Comparison of ENCODE assay signal across 21 cellular contexts in genomic region chr6:168992696-168993185, GRCh38.
"Had no signal": no experiment of that assay in that cellular context is flagged by ENCODE, and none has a peak within 500 bp of the region (broad histone marks: within the 10 kb centered on the region; RNA-seq: fewer than 3 reads in every experiment).

No MANE protein-coding gene starts in this region.

- DNase-seq: activated CD4-positive, alpha-beta memory T cell treated with anti-CD3 and anti-CD28 coated beads for 36 hours; activated CD4-positive, alpha-beta T cell treated with anti-CD3 and anti-CD28 coated beads for 48 hours; activated effector memory CD4-positive, alpha-beta T cell treated with anti-CD3 and anti-CD28 coated beads, Interleukin-2, amount 50 U/mL, for 16 hours; activated naive CD4-positive, alpha-beta T cell treated with anti-CD3 and anti-CD28 coated beads, Interleukin-2, amount 10 ng/mL, durations not matched to agents 7 days and 5 days; amygdala; cerebellar nuclear complex; esophagus squamous epithelium; heart right ventricle; islet precursor cell; left cardiac atrium; mesenchymal stem cell; mucosa of descending colon; stimulated activated CD4-positive, alpha-beta T cell treated with anti-CD3 and anti-CD28 coated beads, Interleukin-4, amount 100 ng/mL, for 4 hours; stimulated activated naive CD8-positive, alpha-beta T cell treated with anti-CD3 and anti-CD28 coated beads, Interleukin-15, amount 100 ng/mL, for 72 hours; T1000; tibial artery had no signal

- H3K36me3 Mint-ChIP-seq: activated CD4-positive, alpha-beta memory T cell treated with anti-CD3 and anti-CD28 coated beads for 36 hours; activated naive CD4-positive, alpha-beta T cell treated with anti-CD3 and anti-CD28 coated beads, Interleukin-2, amount 10 ng/mL, durations not matched to agents 7 days and 5 days; neural progenitor cell had no signal

- H3K9me3 Mint-ChIP-seq: activated CD4-positive, alpha-beta memory T cell treated with anti-CD3 and anti-CD28 coated beads for 36 hours; activated naive CD4-positive, alpha-beta T cell treated with anti-CD3 and anti-CD28 coated beads, Interleukin-2, amount 10 ng/mL, durations not matched to agents 7 days and 5 days; neural progenitor cell; stimulated activated naive CD8-positive, alpha-beta T cell treated with anti-CD3 and anti-CD28 coated beads, Interleukin-15, amount 100 ng/mL, for 72 hours; T-helper 1 cell treated with Interleukin-12 subunit alpha and Interleukin-12 subunit beta and Interleukin-4 antibody, amounts not matched to agents 30 μg/mL and 1 μg/mL, for 36 hours had no signal

- H3K27me3 ChIP-seq: esophagus squamous epithelium, heart right ventricle, neural progenitor cell, right atrium auricular region, tibial artery had no signal

- H3K36me3 ChIP-seq: esophagus squamous epithelium, heart right ventricle, neural progenitor cell, prostate gland, right atrium auricular region, tibial artery had no signal

- H3K4me3 Mint-ChIP-seq: activated CD4-positive, alpha-beta memory T cell treated with anti-CD3 and anti-CD28 coated beads for 36 hours; activated naive CD4-positive, alpha-beta T cell treated with anti-CD3 and anti-CD28 coated beads, Interleukin-2, amount 10 ng/mL, durations not matched to agents 7 days and 5 days; neural progenitor cell; stimulated activated naive CD8-positive, alpha-beta T cell treated with anti-CD3 and anti-CD28 coated beads, Interleukin-15, amount 100 ng/mL, for 72 hours; T-helper 1 cell treated with Interleukin-12 subunit alpha and Interleukin-12 subunit beta and Interleukin-4 antibody, amounts not matched to agents 30 μg/mL and 1 μg/mL, for 36 hours had no signal

- H3K4me1 ChIP-seq: esophagus squamous epithelium, neural progenitor cell, prostate gland, right atrium auricular region had no signal

- H3K27ac ChIP-seq: coronary artery, esophagus squamous epithelium, heart right ventricle, neural progenitor cell, prostate gland, right atrium auricular region, tibial artery had no signal

- H3K27ac Mint-ChIP-seq: activated CD4-positive, alpha-beta memory T cell treated with anti-CD3 and anti-CD28 coated beads for 36 hours; activated naive CD4-positive, alpha-beta T cell treated with anti-CD3 and anti-CD28 coated beads, Interleukin-2, amount 10 ng/mL, durations not matched to agents 7 days and 5 days; stimulated activated naive CD8-positive, alpha-beta T cell treated with anti-CD3 and anti-CD28 coated beads, Interleukin-15, amount 100 ng/mL, for 72 hours; T-helper 1 cell treated with Interleukin-12 subunit alpha and Interleukin-12 subunit beta and Interleukin-4 antibody, amounts not matched to agents 30 μg/mL and 1 μg/mL, for 36 hours had no signal

- H3K4me3 ChIP-seq: coronary artery, esophagus squamous epithelium, heart right ventricle, mucosa of descending colon, neural progenitor cell, prostate gland, right atrium auricular region, tibial artery had no signal

- H3K4me1 Mint-ChIP-seq: activated naive CD4-positive, alpha-beta T cell treated with anti-CD3 and anti-CD28 coated beads, Interleukin-2, amount 10 ng/mL, durations not matched to agents 7 days and 5 days; stimulated activated naive CD8-positive, alpha-beta T cell treated with anti-CD3 and anti-CD28 coated beads, Interleukin-15, amount 100 ng/mL, for 72 hours had no signal

- H3K27me3 Mint-ChIP-seq: activated CD4-positive, alpha-beta memory T cell treated with anti-CD3 and anti-CD28 coated beads for 36 hours; activated naive CD4-positive, alpha-beta T cell treated with anti-CD3 and anti-CD28 coated beads, Interleukin-2, amount 10 ng/mL, durations not matched to agents 7 days and 5 days; stimulated activated naive CD8-positive, alpha-beta T cell treated with anti-CD3 and anti-CD28 coated beads, Interleukin-15, amount 100 ng/mL, for 72 hours had no signal

- H3K9ac ChIP-seq: neural progenitor cell had no signal
